Comparison of ENCODE assay signal across 8 cellular contexts in the genomic region with DNA sequence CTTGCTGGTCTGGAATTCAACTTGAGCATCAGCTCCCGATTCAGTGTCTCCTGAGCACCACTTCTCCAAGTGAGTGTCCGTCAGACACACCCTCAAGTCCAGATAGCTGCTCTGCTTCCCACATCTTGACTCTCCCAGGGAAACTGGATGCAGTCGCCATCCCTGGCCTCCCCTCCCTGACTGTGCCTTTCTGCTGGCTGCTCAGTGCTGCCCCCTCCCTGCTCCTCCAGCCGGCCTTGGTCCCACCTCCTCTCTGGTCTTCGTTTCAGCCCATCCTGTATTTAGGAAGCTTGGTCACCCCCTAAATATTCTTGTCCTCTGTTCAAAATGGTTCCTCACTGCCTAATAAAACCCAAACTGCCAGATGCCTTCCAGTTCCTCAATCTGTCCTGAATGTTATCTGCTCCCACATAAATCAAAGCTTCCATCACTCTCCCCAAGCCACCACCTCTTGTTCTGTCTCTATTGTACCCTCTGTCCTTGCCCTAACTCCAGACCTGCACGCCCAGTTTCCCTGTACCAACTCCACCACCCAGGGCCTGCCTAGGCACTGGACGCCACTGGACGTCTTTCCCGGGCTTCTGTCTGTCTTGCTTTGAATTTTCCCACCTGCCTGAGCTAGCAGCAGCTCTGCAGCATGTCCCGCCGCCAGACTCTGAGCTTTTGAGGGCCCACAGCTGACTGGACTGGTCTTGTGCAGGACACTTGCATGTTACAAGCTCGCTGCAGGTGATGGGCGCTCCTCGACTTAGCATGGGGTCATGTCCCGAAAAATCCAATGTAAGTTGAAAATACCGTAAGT. TPM values are rescaled to one million over a fixed set of nuclear protein-coding genes. Genes with fewer than 3 reads are reported as not detected.
DNase-seq lines count a peak whose midpoint lies in the region; ATAC-seq and TF ChIP-seq lines count a peak whose summit lies in the region.

No MANE protein-coding gene starts in this region.

- H3K36me3 Mint-ChIP-seq in T-helper 17 cell (ENCODE audit: low read depth), result peaks cover 11% of the 10 kb centered on the region
- H3K36me3 Mint-ChIP-seq in glutamatergic neuron (ENCODE audit: unreplicated experiment), result peaks cover 42% of the 10 kb centered on the region

- peak; percentile 25 for TF ChIP-seq CTCF in glutamatergic neuron (IDR thresholded peaks at IDR 0.05; ENCODE audit: partially characterized antibody, unreplicated experiment)

- DNase-seq in stimulated activated CD4-positive, alpha-beta T cell treated with anti-CD3 and anti-CD28 coated beads, Interleukin-2, amount 100 ng/mL, for 24 hours, result peak; percentile 24 to 30
- DNase-seq in stimulated activated CD4-positive, alpha-beta T cell treated with anti-CD3 and anti-CD28 coated beads, Interleukin-2, amount 100 ng/mL, for 48 hours, result no peak
- DNase-seq in T-helper 17 cell (no peak), glutamatergic neuron (peak; percentile 52), AG20443 (ENCODE audit: low spot score) (no peak), OCI-M1 (lab: John Stamatoyannopoulos, UW) (no peak)

- H3K4me3 Mint-ChIP-seq in T-helper 17 cell, result peak overlapping the region; percentile 90
- no peak overlapping the region for H3K4me3 Mint-ChIP-seq in glutamatergic neuron (ENCODE audit: unreplicated experiment)

- H3K9me3 Mint-ChIP-seq in glutamatergic neuron (ENCODE audit: unreplicated experiment), result peaks cover 11% of the 10 kb centered on the region

- H3K27me3 Mint-ChIP-seq in T-helper 17 cell (no peaks in the 10 kb centered on the region), glutamatergic neuron (ENCODE audit: unreplicated experiment) (peaks cover 10% of the 10 kb centered on the region)

- no peak for ATAC-seq in T-helper 17 cell
- ATAC-seq in GM21390 (IDR thresholded peaks at IDR 0.05; ENCODE audit: unreplicated experiment), result no peak
- no peak for ATAC-seq in HG03460 (IDR thresholded peaks at IDR 0.05; ENCODE audit: unreplicated experiment)

- H3K9me3 ChIP-seq in T-helper 17 cell (ENCODE audit: control insufficient read depth, low read length, poor library complexity, severe bottlenecking), result no peaks in the 10 kb centered on the region

- H3K4me1 Mint-ChIP-seq in T-helper 17 cell (peaks cover 23% of the 10 kb centered on the region), glutamatergic neuron (ENCODE audit: low read depth, unreplicated experiment) (no peaks in the 10 kb centered on the region)

- H3K27ac Mint-ChIP-seq in T-helper 17 cell (peak overlapping the region; percentile 96), glutamatergic neuron (ENCODE audit: unreplicated experiment) (no peak overlapping the region)

RNA-seq across cellular contexts. Expression of a gene that starts 33.8 kb away (rescaled TPM):
- 10 to 100 TPM; 30.1 to 46.4 TPM for total RNA-seq in T-helper 17 cell
- 96.2 TPM for total RNA-seq in glutamatergic neuron (ENCODE audit: unreplicated experiment)

RNA-seq across cellular contexts. Expression of a gene that starts 34.1 kb away (rescaled TPM):
- 10 to 100 TPM; 33.7 to 42.1 TPM for total RNA-seq in T-helper 17 cell
- total RNA-seq in glutamatergic neuron (ENCODE audit: unreplicated experiment), result 310 TPM

Comparison
In these comparisons a context has a peak if more than half of its experiments do, and no peak if none do; other contexts are left out.
1. DNase-seq: peak in stimulated activated CD4-positive, alpha-beta T cell treated with anti-CD3 and anti-CD28 coated beads, Interleukin-2, amount 100 ng/mL, for 24 hours (2 of 2) and glutamatergic neuron (single experiment); none in stimulated activated CD4-positive, alpha-beta T cell treated with anti-CD3 and anti-CD28 coated beads, Interleukin-2, amount 100 ng/mL, for 48 hours (0 of 2), T-helper 17 cell (0 of 3), AG20443 (single experiment) and OCI-M1 (single experiment).